ENCODE assay signal across 15 cellular contexts in the genomic region with DNA sequence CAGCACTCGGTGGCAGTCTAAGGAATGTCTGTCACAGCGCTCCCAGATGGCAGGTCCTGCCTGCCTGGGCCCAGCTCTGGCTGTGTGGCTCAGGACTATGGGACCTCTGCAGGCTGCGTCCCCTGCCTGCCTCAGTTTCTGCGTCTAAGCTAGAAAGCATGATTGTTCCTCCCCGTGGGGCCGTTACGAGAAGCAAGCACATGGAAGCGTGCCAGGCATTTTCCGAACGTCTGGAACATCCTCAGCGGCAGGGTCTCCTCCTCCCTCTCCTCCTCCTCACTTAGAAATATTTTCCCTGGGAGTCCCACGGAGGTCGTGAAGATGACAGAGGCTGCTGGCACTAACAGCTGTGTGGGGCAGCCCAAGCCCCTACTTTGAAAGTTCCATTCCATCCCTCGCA. TPM values are rescaled to one million over a fixed set of nuclear protein-coding genes. Genes with fewer than 3 reads are reported as not detected.
DNase-seq lines count a peak whose midpoint lies in the region; ATAC-seq and TF ChIP-seq lines count a peak whose summit lies in the region.
"Had no signal": no experiment of that assay in that cellular context is flagged by ENCODE, and none has a peak within 500 bp of the region (broad histone marks: within the 10 kb centered on the region; RNA-seq: fewer than 3 reads in every experiment).

No MANE protein-coding gene starts in this region.

- H3K36me3 Mint-ChIP-seq in naive B cell: no peaks in the 10 kb centered on the region
- no peaks in the 10 kb centered on the region for H3K36me3 Mint-ChIP-seq in T-cell

- H3K4me1 Mint-ChIP-seq in naive B cell (peaks cover 50 to 69% (median 57%) of the 10 kb centered on the region in 3 donors), T-cell (peaks cover 29 to 41% (median 31%) of the 10 kb centered on the region in 3 donors)

- no peaks in the 10 kb centered on the region for H3K9me2 ChIP-seq in OCI-LY1 (ENCODE audit: low read depth, low read length)

- H2AFZ ChIP-seq in OCI-LY1 (ENCODE audit: low read length): no peak overlapping the region

- H3K4me3 ChIP-seq in OCI-LY1 (ENCODE audit: low read depth, low read length, poor library complexity, severe bottlenecking) (no peak overlapping the region), fibroblast of mammary gland (ENCODE audit: control insufficient read depth, low read depth, low read length) (no peak overlapping the region), stomach (no peak overlapping the region), colonic mucosa (no peak overlapping the region)

- peak overlapping the region; percentile 92; the same call in 1 of the 2 replicates for H3K4me2 ChIP-seq in OCI-LY1 (ENCODE audit: low read length)

- H3K27ac Mint-ChIP-seq in naive B cell: peak overlapping the region in 4 of 6 donors; percentile 66 to 100 (median 88)
- H3K27ac Mint-ChIP-seq in T-cell: no peak overlapping the region
- H3K27ac Mint-ChIP-seq: T-helper 1 cell treated with Interleukin-12 subunit alpha and Interleukin-12 subunit beta and Interleukin-4 antibody, amounts not matched to agents 30 μg/mL and 1 μg/mL, for 36 hours had no signal

- TF ChIP-seq EP300 in stomach (IDR thresholded peaks at IDR 0.05): no peak

- TF ChIP-seq POLR2A in stomach (IDR thresholded peaks at IDR 0.05): no peak

- H3K4me3 Mint-ChIP-seq in naive B cell: peak overlapping the region in 1 of 8 donors; percentile 6
- no peak overlapping the region for H3K4me3 Mint-ChIP-seq in T-cell
- H3K4me3 Mint-ChIP-seq: T-helper 1 cell treated with Interleukin-12 subunit alpha and Interleukin-12 subunit beta and Interleukin-4 antibody, amounts not matched to agents 30 μg/mL and 1 μg/mL, for 36 hours had no signal

- H3K36me3 ChIP-seq in OCI-LY1 (ENCODE audit: insufficient read depth, low read length) (no peaks in the 10 kb centered on the region), stomach (no peaks in the 10 kb centered on the region), colonic mucosa (no peaks in the 10 kb centered on the region)

- H3K4me1 ChIP-seq in OCI-LY1 (ENCODE audit: insufficient read depth, low read length, severe bottlenecking) (peaks cover 99% of the 10 kb centered on the region), stomach (peaks cover 23 to 51% (median 42%) of the 10 kb centered on the region in 4 donors), colonic mucosa (no peaks in the 10 kb centered on the region)

- DNase-seq in fibroblast of mammary gland (ENCODE audit: low read depth): peak; percentile 35
- no peak for DNase-seq in naive B cell
- no peak for DNase-seq in stomach
- no peak for DNase-seq in colonic mucosa
- no peak for DNase-seq in T-cell
- no peak for DNase-seq in CD1c-positive myeloid dendritic cell (ENCODE audit: extremely low spot score)
- no peak for DNase-seq in activated CD8-positive, alpha-beta memory T cell treated with anti-CD3 and anti-CD28 coated beads for 24 hours
- DNase-seq: activated gamma-delta T cell; H7; MM.1S; stimulated activated CD4-positive, alpha-beta T cell treated with anti-CD3 and anti-CD28 coated beads, Interleukin-15, amount 100 ng/mL, for 24 hours had no signal

- H3K27ac ChIP-seq in OCI-LY1 (ENCODE audit: low read depth, low read length, poor library complexity, severe bottlenecking) (peak overlapping the region; percentile 98), stomach (peak overlapping the region in 4 of 5 donors; percentile 48 to 71 (median 62)), colonic mucosa (no peak overlapping the region)
- H3K27ac ChIP-seq: C4-2B, epithelial cell of prostate had no signal

- POLR2A ChIA-PET in T-cell (lab: Charles Lee): interaction anchor here (0.7 to 1.1 kb wide), 2 partner anchors 29 to 67 kb away, joined by 3 read pairs; no protein-coding TSS in a partner anchor

- H3K9me3 Mint-ChIP-seq in naive B cell (no peaks in the 10 kb centered on the region), T-cell (no peaks in the 10 kb centered on the region)
- H3K9me3 Mint-ChIP-seq: T-helper 1 cell treated with Interleukin-12 subunit alpha and Interleukin-12 subunit beta and Interleukin-4 antibody, amounts not matched to agents 30 μg/mL and 1 μg/mL, for 36 hours had no signal

- no peaks in the 10 kb centered on the region for H3K79me2 ChIP-seq in OCI-LY1 (ENCODE audit: insufficient read depth, low read length)

- 66 to 82% (median 73%) methylated on average over 12 to 14 of the region's 14 CpGs for WGBS in stomach, 5 donors

- CTCF ChIA-PET in T-cell (lab: Charles Lee): interaction anchor here (0.5 to 6.7 kb wide), 4 partner anchors 74 to 97 kb away, joined by 4 to 90 read pairs (median 22); no protein-coding TSS in a partner anchor

- no peak for ATAC-seq in naive B cell (ENCODE audit: low read depth in 2 of 2)
- ATAC-seq in T-cell (replicated peaks in 1 of 4): no peak

- H3K9me3 ChIP-seq in OCI-LY1 (ENCODE audit: low read length) (no peaks in the 10 kb centered on the region), stomach (no peaks in the 10 kb centered on the region), colonic mucosa (no peaks in the 10 kb centered on the region)

- intact Hi-C loops in stomach (cut with DNase I; ENCODE audit: low total_unique reads) (loop anchor here (5.0 kb wide), 1 partner anchor 72 kb away; no protein-coding TSS in a partner anchor), colonic mucosa (cut with DNase I) (no loop called here)

- H3K27me3 ChIP-seq in OCI-LY1 (ENCODE audit: insufficient read depth, low read length) (no peaks in the 10 kb centered on the region), stomach (no peaks in the 10 kb centered on the region), colonic mucosa (no peaks in the 10 kb centered on the region)

- H3K9ac ChIP-seq in OCI-LY1 (ENCODE audit: low read length): peak overlapping the region; percentile 46; the same call in 1 of the 2 replicates
- no peak overlapping the region for H3K9ac ChIP-seq in colonic mucosa (ENCODE audit: low read depth in 2 of 2, low read length in 2 of 2)

- peaks cover 4% of the 10 kb centered on the region; the same call in 1 of the 2 replicates for H3F3A ChIP-seq in OCI-LY1 (ENCODE audit: insufficient read depth, low read length)

- H4K20me1 ChIP-seq in OCI-LY1 (ENCODE audit: insufficient read depth, low read length): no peaks in the 10 kb centered on the region

- TF ChIP-seq CTCF in OCI-LY1 (IDR thresholded peaks at IDR 0.05; ENCODE audit: low read length): no peak
- no peak for TF ChIP-seq CTCF in fibroblast of mammary gland (conservative IDR thresholded peaks at IDR 0.05; ENCODE audit: control insufficient read depth, insufficient read depth, low read depth, low read length)
- no peak for TF ChIP-seq CTCF in stomach (IDR thresholded peaks at IDR 0.05)
- no peak for TF ChIP-seq CTCF in colonic mucosa (IDR thresholded peaks at IDR 0.05)

- H3K27me3 Mint-ChIP-seq in naive B cell (peaks cover 0 to 18% (median 15%) of the 10 kb centered on the region in 3 donors), T-cell (peaks cover 0 to 17% of the 10 kb centered on the region in 2 donors)

RNA-seq across cellular contexts. Expression of a gene that starts 43.3 kb away (rescaled TPM):
- polyA plus RNA-seq in naive B cell (ENCODE audit: low read depth in 6 of 6): 10 to 100 TPM; 45.8 to 88.7 (median 68.2) TPM
- 100 to 1,000 TPM; 126 to 201 (median 152) TPM for total RNA-seq in stomach
- polyA plus RNA-seq in stomach: 10 to 100 TPM; 31.6 to 43.7 (median 40.6) TPM
- 100 to 1,000 TPM; 114 to 133 TPM for total RNA-seq in colonic mucosa
- 100 to 1,000 TPM; 105 to 170 (median 128) TPM for total RNA-seq in T-cell

Comparison
In these comparisons a context has a peak if more than half of its experiments do, and no peak if none do; other contexts are left out.
1. H3K27ac Mint-ChIP-seq: peak in naive B cell (4 of 6); none in T-cell (0 of 2).